10 cellular contexts compared by ENCODE assay signal in genomic region chr7:108294595-108294994, GRCh38.
A peak's percentile ranks its signal among the peaks of the same experiment; 100 is the strongest.
DNase-seq lines count a peak whose midpoint lies in the region; ATAC-seq, FAIRE-seq and TF ChIP-seq lines count a peak whose summit lies in the region.
"Had no signal": no experiment of that assay in that cellular context is flagged by ENCODE, and none has a peak within 500 bp of the region (broad histone marks: within the 10 kb centered on the region; RNA-seq: fewer than 3 reads in every experiment).

No MANE protein-coding gene starts in this region.

- no peaks in the 10 kb centered on the region for H3K36me3 Mint-ChIP-seq in T-helper 2 cell treated with Interferon-gamma antibody and Interleukin-4, amounts not matched to agents 5 μg/mL and 100 μg/mL, for 36 hours (ENCODE audit: low read depth)

- WGBS in GM12878 (ENCODE audit: insufficient coverage, insufficient replicate concordance, low lambda C conversion rate, missing lambda C conversion rate), result 2% methylated on average over 4 of the region's 4 CpGs

- peaks cover 7% of the 10 kb centered on the region for H3K4me1 ChIP-seq in GM12878 (ENCODE audit: control insufficient read depth, insufficient read depth, low read length)

- H3K4me3 Mint-ChIP-seq in T-helper 2 cell treated with Interferon-gamma antibody and Interleukin-4, amounts not matched to agents 5 μg/mL and 100 μg/mL, for 36 hours, result no peak overlapping the region
- H3K4me3 Mint-ChIP-seq: effector memory CD8-positive, alpha-beta T cell had no signal

- RAD21 ChIA-PET in GM12878 (lab: Charles Lee; ENCODE audit: unreplicated experiment), result interaction anchor here (0.6 kb wide), 1 partner anchor 1086 kb away, joined by 4 read pairs; no protein-coding TSS in a partner anchor

- H4K20me1 ChIP-seq in GM12878 (ENCODE audit: control insufficient read depth, insufficient read depth), result no peaks in the 10 kb centered on the region

- H3K9me3 ChIP-seq in GM12878 (replicated peaks; ENCODE audit: control insufficient read depth, insufficient read depth, low read length), result no peaks in the 10 kb centered on the region

- no peaks in the 10 kb centered on the region for H3K36me3 ChIP-seq in GM12878 (ENCODE audit: control insufficient read depth in 2 of 2, insufficient read depth in 2 of 2, low read length in 1 of 2)

- no peak overlapping the region for H3K9ac ChIP-seq in GM12878 (ENCODE audit: control insufficient read depth, insufficient read depth, low read length)

- H3K4me1 Mint-ChIP-seq in T-helper 2 cell treated with Interferon-gamma antibody and Interleukin-4, amounts not matched to agents 5 μg/mL and 100 μg/mL, for 36 hours (ENCODE audit: low read depth), result no peaks in the 10 kb centered on the region

- peak overlapping the region; percentile 22 for H3K4me2 ChIP-seq in GM12878 (ENCODE audit: control insufficient read depth, insufficient read depth)

- H3K27ac ChIP-seq in GM12878 (ENCODE audit: control insufficient read depth, insufficient read depth), result no peak overlapping the region
- H3K27ac ChIP-seq: HL-60 had no signal

- intact Hi-C loops in GM12878 (cut with micrococcal nuclease; ENCODE audit: unreplicated experiment), result loop anchor here (10.0 kb wide), 1 partner anchor 60 kb away; no protein-coding TSS in a partner anchor

- POLR2A ChIA-PET in GM12878 (lab: Charles Lee), result no interaction called here

- SMC1A ChIA-PET in GM12878 (lab: Charles Lee; ENCODE audit: uncharacterized antibody, unreplicated experiment), result interaction anchor here (0.6 kb wide), 1 partner anchor 254 kb away, joined by 4 read pairs; no protein-coding TSS in a partner anchor

- ATAC-seq in GM18508 (IDR thresholded peaks at IDR 0.05; ENCODE audit: insufficient read depth, unreplicated experiment) (peak; percentile 97), GM21529 (IDR thresholded peaks at IDR 0.05; ENCODE audit: unreplicated experiment) (peak; percentile 99), HG03521 (IDR thresholded peaks at IDR 0.05; ENCODE audit: unreplicated experiment) (peak; percentile 91), GM12878 (peak; percentile 97)
- ATAC-seq: effector memory CD8-positive, alpha-beta T cell had no signal

- in situ Hi-C loops in GM12878 (cut with MboI), result no loop called here

- DNase-seq in GM12878 (ENCODE audit: low read depth, low spot score) (no peak), NCI-H187 treated with DMSO at 0.1 percent for 48 hours (lab: John Stamatoyannopoulos, UW) (no peak), mesenteric fat pad (ENCODE audit: low spot score) (no peak), frontal cortex (ENCODE audit: low spot score in 2 of 2) (no peak)
- DNase-seq in T-helper 2 cell treated with Interferon-gamma antibody and Interleukin-4, amounts not matched to agents 5 μg/mL and 100 μg/mL, for 36 hours (ENCODE audit: low spot score), result no peak
- DNase-seq: effector memory CD8-positive, alpha-beta T cell had no signal

- peak overlapping the region; percentile 80 for H2AFZ ChIP-seq in GM12878 (ENCODE audit: control insufficient read depth, low read depth, low read length)

- TF ChIP-seq EP300 in GM12878 (IDR thresholded peaks at IDR 0.05; ENCODE audit: borderline replicate concordance in 1 of 2, control insufficient read depth in 1 of 2, low read depth in 2 of 2, low read length in 2 of 2), result no peak

- no peaks in the 10 kb centered on the region for H3K79me2 ChIP-seq in GM12878 (ENCODE audit: control insufficient read depth, insufficient read depth, low read length)

- TF ChIP-seq POLR2A in GM12878 (IDR thresholded peaks at IDR 0.05; ENCODE audit: low read depth, low read length), result no peak

- no peaks in the 10 kb centered on the region for H3K27me3 ChIP-seq in GM12878 (replicated peaks in 1 of 2; ENCODE audit: control insufficient read depth in 2 of 2, insufficient read depth in 2 of 2, low read length in 1 of 2)

- H3K27me3 Mint-ChIP-seq in T-helper 2 cell treated with Interferon-gamma antibody and Interleukin-4, amounts not matched to agents 5 μg/mL and 100 μg/mL, for 36 hours (ENCODE audit: low read depth), result peaks cover 6% of the 10 kb centered on the region

- no peaks in the 10 kb centered on the region for H3K9me3 Mint-ChIP-seq in T-helper 2 cell treated with Interferon-gamma antibody and Interleukin-4, amounts not matched to agents 5 μg/mL and 100 μg/mL, for 36 hours
- H3K9me3 Mint-ChIP-seq: effector memory CD8-positive, alpha-beta T cell had no signal

- H3K4me3 ChIP-seq in GM12878, result no peak overlapping the region

- TF ChIP-seq RAD21 in GM12878 (IDR thresholded peaks at IDR 0.05; ENCODE audit: insufficient read depth, low read depth, low read length), result no peak

- no peak overlapping the region for H3K27ac Mint-ChIP-seq in T-helper 2 cell treated with Interferon-gamma antibody and Interleukin-4, amounts not matched to agents 5 μg/mL and 100 μg/mL, for 36 hours
- H3K27ac Mint-ChIP-seq: effector memory CD8-positive, alpha-beta T cell had no signal

- peak; percentile 78 for FAIRE-seq in GM12878 (lab: Jason Lieb, UNC)
- no peak for FAIRE-seq in frontal cortex (lab: Jason Lieb, UNC)

- no peak for TF ChIP-seq CTCF in GM12878 (IDR thresholded peaks at IDR 0.05 in 2 of 3, conservative IDR thresholded peaks at IDR 0.05 in 1 of 3; ENCODE audit: control insufficient read depth in 2 of 3, extremely low read depth in 1 of 3, insufficient read depth in 1 of 3, low read depth in 3 of 3, low read length in 3 of 3)

- no TSS peak for BruUV-seq in GM12878 (replicated peaks; lab: Mats Ljungman, UMichigan)

- CTCF ChIA-PET in GM12878 (lab: Yijun Ruan, JAX), result interaction anchor here (0.7 kb wide), 1 partner anchor 979 kb away, joined by 3 read pairs; no protein-coding TSS in a partner anchor

TF ChIP-seq in GM12878, 131 proteins besides CTCF, POLR2A, EP300 and RAD21:
- TF ChIP-seq YBX1 (IDR thresholded peaks at IDR 0.05), result no peak
- TF ChIP-seq USF2 (IDR thresholded peaks at IDR 0.05; ENCODE audit: borderline replicate concordance, low read depth, low read length), result no peak
- TF ChIP-seq SRF (IDR thresholded peaks at IDR 0.05; ENCODE audit: low read depth in 2 of 2, low read length in 2 of 2), result peak; percentile 83 to 94
- 0 out of 2 replicates have a peak, but pooled peaks have one; percentile 13 for TF ChIP-seq IKZF1 (conservative IDR thresholded peaks at IDR 0.05)
- TF ChIP-seq EGR1 (IDR thresholded peaks at IDR 0.05; ENCODE audit: borderline replicate concordance in 1 of 2, low read depth in 2 of 2, low read length in 2 of 2), result no peak
- TF ChIP-seq HCFC1 (IDR thresholded peaks at IDR 0.05; ENCODE audit: low read length), result no peak
- TF ChIP-seq ELK1 (IDR thresholded peaks at IDR 0.05; ENCODE audit: low read depth, low read length), result peak; percentile 84; the same call in 1 of the 2 replicates
- peak; percentile 98 for TF ChIP-seq SPI1 (IDR thresholded peaks at IDR 0.05; ENCODE audit: borderline replicate concordance, insufficient read depth, low read depth, low read length)
- TF ChIP-seq STAT1 (conservative IDR thresholded peaks at IDR 0.05), result no peak
- TF ChIP-seq ZBTB33 (IDR thresholded peaks at IDR 0.05), result no peak
- no peak for TF ChIP-seq ZNF274 (IDR thresholded peaks at IDR 0.05; ENCODE audit: insufficient read depth, insufficient read length)
- no peak for TF ChIP-seq YY1 (IDR thresholded peaks at IDR 0.05; ENCODE audit: low read depth, low read length)
TF ChIP-seq in GM12878: peak in this region for 4.
